In the genomic region with DNA sequence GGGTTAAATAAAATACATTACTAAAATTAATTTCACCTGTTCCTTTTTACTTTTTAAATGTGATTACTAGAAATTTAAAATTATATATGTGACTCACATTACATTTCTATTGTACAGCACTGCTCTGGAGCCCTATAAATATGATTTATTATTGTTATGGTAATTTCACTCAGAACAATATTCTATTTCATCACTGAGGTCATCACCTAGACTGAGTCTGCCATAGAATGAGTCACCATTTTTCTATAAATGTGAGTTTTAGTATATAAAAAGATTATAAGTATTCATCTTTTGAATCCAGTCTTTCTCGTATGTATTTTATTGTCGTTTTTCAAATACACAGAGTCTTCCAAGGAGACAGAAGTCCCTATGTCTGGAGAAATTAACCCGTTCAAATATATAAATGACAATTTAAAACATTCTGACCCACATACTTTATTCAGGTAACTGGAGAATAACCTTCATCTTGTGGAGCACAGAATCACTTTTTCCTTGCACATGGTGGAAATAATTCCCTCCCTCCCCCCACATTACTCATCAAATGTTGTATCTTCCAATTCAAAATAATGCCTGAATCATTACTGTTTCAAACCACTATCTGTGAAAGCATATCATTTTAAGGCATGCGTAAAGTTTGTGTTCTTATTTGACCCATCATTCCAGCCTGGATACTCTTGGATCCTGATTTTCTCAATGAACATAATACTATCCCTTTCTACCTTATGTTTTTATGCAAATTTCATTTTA, we compare ENCODE assay signal across 1 cellular context.
A peak's percentile ranks its signal among the peaks of the same experiment; 100 is the strongest.
TF ChIP-seq lines count a peak whose summit lies in the region.

No MANE protein-coding gene starts in this region.

TF ChIP-seq in endothelial cell of umbilical vein, 7 proteins besides CTCF, POLR2A, EP300 and RAD21 (continued from another document):
- TF ChIP-seq, protein P1, sequence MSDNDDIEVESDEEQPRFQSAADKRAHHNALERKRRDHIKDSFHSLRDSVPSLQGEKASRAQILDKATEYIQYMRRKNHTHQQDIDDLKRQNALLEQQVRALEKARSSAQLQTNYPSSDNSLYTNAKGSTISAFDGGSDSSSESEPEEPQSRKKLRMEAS (IDR thresholded peaks at IDR 0.05; ENCODE audit: insufficient read depth, insufficient read length): no peak
- peak; percentile 76 for TF ChIP-seq FOS (IDR thresholded peaks at IDR 0.05; ENCODE audit: borderline replicate concordance, insufficient read depth, low read length)
